Comparison of ENCODE assay signal across 1 cellular context in genomic region chr7:110372685-110373084, GRCh38.
TF ChIP-seq lines count a peak whose summit lies in the region.

No MANE protein-coding gene starts in this region.

TF ChIP-seq in IMR-90, 13 proteins besides CTCF, POLR2A, EP300 and RAD21:
- TF ChIP-seq MXI1 (IDR thresholded peaks at IDR 0.05; ENCODE audit: borderline replicate concordance, low read depth, low read length) (no peak), MAFK (IDR thresholded peaks at IDR 0.05; ENCODE audit: low read depth, low read length) (no peak), RFX5 (IDR thresholded peaks at IDR 0.05; ENCODE audit: low read depth, low read length) (no peak), NFE2L2 (IDR thresholded peaks at IDR 0.05; ENCODE audit: low read depth, low read length) (no peak)
